Comparison of ENCODE assay signal across 1 cellular context in the genomic region with DNA sequence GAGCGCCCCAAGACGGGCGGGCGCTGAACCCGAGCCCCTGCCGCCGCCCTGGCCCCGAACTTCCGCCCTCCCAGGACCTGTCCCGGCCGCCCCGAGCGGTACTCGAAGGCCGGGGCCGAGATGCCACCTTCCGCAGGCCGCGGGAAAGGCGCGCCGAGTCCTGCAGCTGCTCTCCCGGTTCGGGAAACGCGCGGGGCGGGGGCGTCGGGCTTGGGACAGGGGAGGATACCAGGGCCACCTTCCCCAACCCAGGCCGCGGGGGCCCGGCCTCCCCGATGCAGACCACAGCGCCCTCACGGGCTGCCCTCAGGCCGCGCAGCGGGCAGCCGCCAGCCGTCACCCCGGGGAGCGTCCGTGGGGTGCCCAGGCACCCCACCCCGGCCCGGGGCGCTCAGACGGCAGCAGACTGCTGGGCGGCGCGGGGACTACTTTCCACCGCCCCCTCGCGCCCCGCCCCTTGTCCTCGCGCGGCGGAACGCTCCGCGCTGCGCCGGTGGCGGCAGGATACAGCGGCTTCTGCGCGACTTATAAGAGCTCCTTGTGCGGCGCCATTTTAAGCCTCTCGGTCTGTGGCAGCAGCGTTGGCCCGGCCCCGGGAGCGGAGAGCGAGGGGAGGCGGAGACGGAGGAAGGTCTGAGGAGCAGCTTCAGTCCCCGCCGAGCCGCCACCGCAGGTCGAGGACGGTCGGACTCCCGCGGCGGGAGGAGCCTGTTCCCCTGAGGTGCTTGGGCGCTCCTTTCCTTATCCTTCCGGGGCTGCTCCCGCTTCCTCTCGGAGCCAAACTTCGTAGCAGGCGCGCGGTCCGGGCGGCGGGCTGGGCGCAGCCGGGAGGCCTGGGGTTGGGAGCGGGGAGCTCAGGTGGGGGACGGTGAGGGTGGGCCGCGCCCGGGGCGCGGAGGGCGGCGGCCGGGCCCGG.
TF ChIP-seq lines count a peak whose summit lies in the region.

A gene (plus strand): TSS at position 556 of the 916 bp plus-strand sequence. CDS start 24,564 bp downstream, outside the sequence.

TF ChIP-seq in HepG2, 621 proteins besides CTCF, POLR2A, EP300 and RAD21 (continued from another document and continues in another):
- TF ChIP-seq, protein P1, sequence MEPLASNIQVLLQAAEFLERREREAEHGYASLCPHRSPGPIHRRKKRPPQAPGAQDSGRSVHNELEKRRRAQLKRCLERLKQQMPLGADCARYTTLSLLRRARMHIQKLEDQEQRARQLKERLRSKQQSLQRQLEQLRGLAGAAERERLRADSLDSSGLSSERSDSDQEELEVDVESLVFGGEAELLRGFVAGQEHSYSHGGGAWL (CRISPR knock-in tag; IDR thresholded peaks at IDR 0.05): peak; percentile 88; the same call in 1 of the 2 replicates
- TF ChIP-seq NFE2L2 (IDR thresholded peaks at IDR 0.05; ENCODE audit: low read length): no peak
- peak; percentile 81; the same call in 1 of the 2 replicates for TF ChIP-seq ZSCAN21 (CRISPR knock-in tag; IDR thresholded peaks at IDR 0.05; ENCODE audit: borderline replicate concordance)
- TF ChIP-seq GZF1 (CRISPR knock-in tag; IDR thresholded peaks at IDR 0.05): peak; percentile 40; the same call in 1 of the 2 replicates
- peak; percentile 79 for TF ChIP-seq ZMYM3 (CRISPR knock-in tag; IDR thresholded peaks at IDR 0.05)
- TF ChIP-seq FIP1L1 (IDR thresholded peaks at IDR 0.05; ENCODE audit: borderline replicate concordance, insufficient read depth, low read depth, low read length): 0 out of 2 replicates have a peak, but pooled peaks have one; percentile 65
- TF ChIP-seq RBM39 (IDR thresholded peaks at IDR 0.05; ENCODE audit: low read depth, low read length, poor library complexity, severe bottlenecking): peak; percentile 100
- TF ChIP-seq, protein P2, sequence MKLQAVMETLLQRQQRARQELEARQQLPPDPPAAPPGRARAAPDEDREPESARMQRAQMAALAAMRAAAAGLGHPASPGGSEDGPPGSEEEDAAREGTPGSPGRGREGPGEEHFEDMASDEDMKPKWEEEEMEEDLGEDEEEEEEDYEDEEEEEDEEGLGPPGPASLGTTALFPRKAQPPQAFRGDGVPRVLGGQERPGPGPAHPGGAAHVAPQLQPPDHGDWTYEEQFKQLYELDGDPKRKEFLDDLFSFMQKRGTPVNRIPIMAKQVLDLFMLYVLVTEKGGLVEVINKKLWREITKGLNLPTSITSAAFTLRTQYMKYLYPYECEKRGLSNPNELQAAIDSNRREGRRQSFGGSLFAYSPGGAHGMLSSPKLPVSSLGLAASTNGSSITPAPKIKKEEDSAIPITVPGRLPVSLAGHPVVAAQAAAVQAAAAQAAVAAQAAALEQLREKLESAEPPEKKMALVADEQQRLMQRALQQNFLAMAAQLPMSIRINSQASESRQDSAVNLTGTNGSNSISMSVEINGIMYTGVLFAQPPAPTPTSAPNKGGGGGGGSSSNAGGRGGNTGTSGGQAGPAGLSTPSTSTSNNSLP (IDR thresholded peaks at IDR 0.05; ENCODE audit: low read depth, low read length): peak; percentile 53; the same call in 1 of the 2 replicates
- TF ChIP-seq TARDBP (CRISPR knock-in tag; IDR thresholded peaks at IDR 0.05): peak; percentile 84
- TF ChIP-seq ZNF44 (CRISPR knock-in tag; IDR thresholded peaks at IDR 0.05): peak; percentile 80; the same call in 1 of the 2 replicates
- TF ChIP-seq, protein P3, sequence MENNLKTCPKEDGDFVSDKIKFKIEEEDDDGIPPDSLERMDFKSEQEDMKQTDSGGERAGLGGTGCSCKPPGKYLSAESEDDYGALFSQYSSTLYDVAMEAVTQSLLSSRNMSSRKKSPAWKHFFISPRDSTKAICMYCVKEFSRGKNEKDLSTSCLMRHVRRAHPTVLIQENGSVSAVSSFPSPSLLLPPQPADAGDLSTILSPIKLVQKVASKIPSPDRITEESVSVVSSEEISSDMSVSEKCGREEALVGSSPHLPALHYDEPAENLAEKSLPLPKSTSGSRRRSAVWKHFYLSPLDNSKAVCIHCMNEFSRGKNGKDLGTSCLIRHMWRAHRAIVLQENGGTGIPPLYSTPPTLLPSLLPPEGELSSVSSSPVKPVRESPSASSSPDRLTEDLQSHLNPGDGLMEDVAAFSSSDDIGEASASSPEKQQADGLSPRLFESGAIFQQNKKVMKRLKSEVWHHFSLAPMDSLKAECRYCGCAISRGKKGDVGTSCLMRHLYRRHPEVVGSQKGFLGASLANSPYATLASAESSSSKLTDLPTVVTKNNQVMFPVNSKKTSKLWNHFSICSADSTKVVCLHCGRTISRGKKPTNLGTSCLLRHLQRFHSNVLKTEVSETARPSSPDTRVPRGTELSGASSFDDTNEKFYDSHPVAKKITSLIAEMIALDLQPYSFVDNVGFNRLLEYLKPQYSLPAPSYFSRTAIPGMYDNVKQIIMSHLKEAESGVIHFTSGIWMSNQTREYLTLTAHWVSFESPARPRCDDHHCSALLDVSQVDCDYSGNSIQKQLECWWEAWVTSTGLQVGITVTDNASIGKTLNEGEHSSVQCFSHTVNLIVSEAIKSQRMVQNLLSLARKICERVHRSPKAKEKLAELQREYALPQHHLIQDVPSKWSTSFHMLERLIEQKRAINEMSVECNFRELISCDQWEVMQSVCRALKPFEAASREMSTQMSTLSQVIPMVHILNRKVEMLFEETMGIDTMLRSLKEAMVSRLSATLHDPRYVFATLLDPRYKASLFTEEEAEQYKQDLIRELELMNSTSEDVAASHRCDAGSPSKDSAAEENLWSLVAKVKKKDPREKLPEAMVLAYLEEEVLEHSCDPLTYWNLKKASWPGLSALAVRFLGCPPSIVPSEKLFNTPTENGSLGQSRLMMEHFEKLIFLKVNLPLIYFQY (CRISPR knock-in tag; IDR thresholded peaks at IDR 0.05; ENCODE audit: borderline replicate concordance): peak; percentile 91
- no peak for TF ChIP-seq GTF3A (CRISPR knock-in tag; conservative IDR thresholded peaks at IDR 0.05)
- TF ChIP-seq MXI1 (IDR thresholded peaks at IDR 0.05; ENCODE audit: borderline replicate concordance, low read depth, low read length): peak; percentile 51; the same call in 1 of the 3 replicates
- TF ChIP-seq, protein P4, sequence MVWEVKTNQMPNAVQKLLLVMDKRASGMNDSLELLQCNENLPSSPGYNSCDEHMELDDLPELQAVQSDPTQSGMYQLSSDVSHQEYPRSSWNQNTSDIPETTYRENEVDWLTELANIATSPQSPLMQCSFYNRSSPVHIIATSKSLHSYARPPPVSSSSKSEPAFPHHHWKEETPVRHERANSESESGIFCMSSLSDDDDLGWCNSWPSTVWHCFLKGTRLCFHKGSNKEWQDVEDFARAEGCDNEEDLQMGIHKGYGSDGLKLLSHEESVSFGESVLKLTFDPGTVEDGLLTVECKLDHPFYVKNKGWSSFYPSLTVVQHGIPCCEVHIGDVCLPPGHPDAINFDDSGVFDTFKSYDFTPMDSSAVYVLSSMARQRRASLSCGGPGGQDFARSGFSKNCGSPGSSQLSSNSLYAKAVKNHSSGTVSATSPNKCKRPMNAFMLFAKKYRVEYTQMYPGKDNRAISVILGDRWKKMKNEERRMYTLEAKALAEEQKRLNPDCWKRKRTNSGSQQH (CRISPR knock-in tag; IDR thresholded peaks at IDR 0.05; ENCODE audit: low read depth): peak; percentile 94; the same call in 1 of the 2 replicates
- TF ChIP-seq HDAC6 (IDR thresholded peaks at IDR 0.05; ENCODE audit: low read depth, low read length): no peak
- peak; percentile 98 for TF ChIP-seq HOXA3 (CRISPR knock-in tag; IDR thresholded peaks at IDR 0.05)
- TF ChIP-seq KAT8 (CRISPR knock-in tag; IDR thresholded peaks at IDR 0.05): peak; percentile 96
- TF ChIP-seq ZNF747 (CRISPR knock-in tag; IDR thresholded peaks at IDR 0.05; ENCODE audit: borderline replicate concordance): peak; percentile 94
- TF ChIP-seq ZNF75D (CRISPR knock-in tag; IDR thresholded peaks at IDR 0.05; ENCODE audit: borderline replicate concordance): peak; percentile 47; the same call in 1 of the 2 replicates
- peak; percentile 75 for TF ChIP-seq RBM22 (optimal IDR thresholded peaks at IDR 0.05; ENCODE audit: low read length)
- peak; percentile 83; the same call in 1 of the 2 replicates for TF ChIP-seq ETV6 (CRISPR knock-in tag; conservative IDR thresholded peaks at IDR 0.05)
- TF ChIP-seq ZNF225 (CRISPR knock-in tag; IDR thresholded peaks at IDR 0.05): peak; percentile 96
- peak; percentile 88 for TF ChIP-seq ZIK1 (CRISPR knock-in tag; IDR thresholded peaks at IDR 0.05; ENCODE audit: borderline replicate concordance, low read depth)
- TF ChIP-seq ZNF430 (CRISPR knock-in tag; IDR thresholded peaks at IDR 0.05): peak; percentile 91; the same call in 1 of the 2 replicates
- TF ChIP-seq, protein P5, sequence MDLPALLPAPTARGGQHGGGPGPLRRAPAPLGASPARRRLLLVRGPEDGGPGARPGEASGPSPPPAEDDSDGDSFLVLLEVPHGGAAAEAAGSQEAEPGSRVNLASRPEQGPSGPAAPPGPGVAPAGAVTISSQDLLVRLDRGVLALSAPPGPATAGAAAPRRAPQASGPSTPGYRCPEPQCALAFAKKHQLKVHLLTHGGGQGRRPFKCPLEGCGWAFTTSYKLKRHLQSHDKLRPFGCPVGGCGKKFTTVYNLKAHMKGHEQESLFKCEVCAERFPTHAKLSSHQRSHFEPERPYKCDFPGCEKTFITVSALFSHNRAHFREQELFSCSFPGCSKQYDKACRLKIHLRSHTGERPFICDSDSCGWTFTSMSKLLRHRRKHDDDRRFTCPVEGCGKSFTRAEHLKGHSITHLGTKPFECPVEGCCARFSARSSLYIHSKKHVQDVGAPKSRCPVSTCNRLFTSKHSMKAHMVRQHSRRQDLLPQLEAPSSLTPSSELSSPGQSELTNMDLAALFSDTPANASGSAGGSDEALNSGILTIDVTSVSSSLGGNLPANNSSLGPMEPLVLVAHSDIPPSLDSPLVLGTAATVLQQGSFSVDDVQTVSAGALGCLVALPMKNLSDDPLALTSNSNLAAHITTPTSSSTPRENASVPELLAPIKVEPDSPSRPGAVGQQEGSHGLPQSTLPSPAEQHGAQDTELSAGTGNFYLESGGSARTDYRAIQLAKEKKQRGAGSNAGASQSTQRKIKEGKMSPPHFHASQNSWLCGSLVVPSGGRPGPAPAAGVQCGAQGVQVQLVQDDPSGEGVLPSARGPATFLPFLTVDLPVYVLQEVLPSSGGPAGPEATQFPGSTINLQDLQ (CRISPR knock-in tag; IDR thresholded peaks at IDR 0.05): peak; percentile 43; the same call in 1 of the 2 replicates
- TF ChIP-seq, protein P6, sequence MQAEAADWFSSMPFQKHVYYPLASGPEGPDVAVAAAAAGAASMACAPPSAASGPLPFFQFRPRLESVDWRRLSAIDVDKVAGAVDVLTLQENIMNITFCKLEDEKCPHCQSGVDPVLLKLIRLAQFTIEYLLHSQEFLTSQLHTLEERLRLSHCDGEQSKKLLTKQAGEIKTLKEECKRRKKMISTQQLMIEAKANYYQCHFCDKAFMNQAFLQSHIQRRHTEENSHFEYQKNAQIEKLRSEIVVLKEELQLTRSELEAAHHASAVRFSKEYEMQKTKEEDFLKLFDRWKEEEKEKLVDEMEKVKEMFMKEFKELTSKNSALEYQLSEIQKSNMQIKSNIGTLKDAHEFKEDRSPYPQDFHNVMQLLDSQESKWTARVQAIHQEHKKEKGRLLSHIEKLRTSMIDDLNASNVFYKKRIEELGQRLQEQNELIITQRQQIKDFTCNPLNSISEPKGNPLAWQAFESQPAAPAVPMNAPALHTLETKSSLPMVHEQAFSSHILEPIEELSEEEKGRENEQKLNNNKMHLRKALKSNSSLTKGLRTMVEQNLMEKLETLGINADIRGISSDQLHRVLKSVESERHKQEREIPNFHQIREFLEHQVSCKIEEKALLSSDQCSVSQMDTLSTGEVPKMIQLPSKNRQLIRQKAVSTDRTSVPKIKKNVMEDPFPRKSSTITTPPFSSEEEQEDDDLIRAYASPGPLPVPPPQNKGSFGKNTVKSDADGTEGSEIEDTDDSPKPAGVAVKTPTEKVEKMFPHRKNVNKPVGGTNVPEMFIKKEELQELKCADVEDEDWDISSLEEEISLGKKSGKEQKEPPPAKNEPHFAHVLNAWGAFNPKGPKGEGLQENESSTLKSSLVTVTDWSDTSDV (CRISPR knock-in tag; IDR thresholded peaks at IDR 0.05): peak; percentile 41; the same call in 1 of the 2 replicates
- TF ChIP-seq IRF2 (CRISPR knock-in tag; IDR thresholded peaks at IDR 0.05): peak; percentile 92; the same call in 1 of the 2 replicates
- TF ChIP-seq, protein P7, sequence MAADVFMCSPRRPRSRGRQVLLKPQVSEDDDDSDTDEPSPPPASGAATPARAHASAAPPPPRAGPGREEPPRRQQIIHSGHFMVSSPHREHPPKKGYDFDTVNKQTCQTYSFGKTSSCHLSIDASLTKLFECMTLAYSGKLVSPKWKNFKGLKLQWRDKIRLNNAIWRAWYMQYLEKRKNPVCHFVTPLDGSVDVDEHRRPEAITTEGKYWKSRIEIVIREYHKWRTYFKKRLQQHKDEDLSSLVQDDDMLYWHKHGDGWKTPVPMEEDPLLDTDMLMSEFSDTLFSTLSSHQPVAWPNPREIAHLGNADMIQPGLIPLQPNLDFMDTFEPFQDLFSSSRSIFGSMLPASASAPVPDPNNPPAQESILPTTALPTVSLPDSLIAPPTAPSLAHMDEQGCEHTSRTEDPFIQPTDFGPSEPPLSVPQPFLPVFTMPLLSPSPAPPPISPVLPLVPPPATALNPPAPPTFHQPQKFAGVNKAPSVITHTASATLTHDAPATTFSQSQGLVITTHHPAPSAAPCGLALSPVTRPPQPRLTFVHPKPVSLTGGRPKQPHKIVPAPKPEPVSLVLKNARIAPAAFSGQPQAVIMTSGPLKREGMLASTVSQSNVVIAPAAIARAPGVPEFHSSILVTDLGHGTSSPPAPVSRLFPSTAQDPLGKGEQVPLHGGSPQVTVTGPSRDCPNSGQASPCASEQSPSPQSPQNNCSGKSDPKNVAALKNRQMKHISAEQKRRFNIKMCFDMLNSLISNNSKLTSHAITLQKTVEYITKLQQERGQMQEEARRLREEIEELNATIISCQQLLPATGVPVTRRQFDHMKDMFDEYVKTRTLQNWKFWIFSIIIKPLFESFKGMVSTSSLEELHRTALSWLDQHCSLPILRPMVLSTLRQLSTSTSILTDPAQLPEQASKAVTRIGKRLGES (CRISPR knock-in tag; IDR thresholded peaks at IDR 0.05; ENCODE audit: borderline replicate concordance): no peak
- peak; percentile 42; the same call in 1 of the 2 replicates for TF ChIP-seq ZNF598 (CRISPR knock-in tag; IDR thresholded peaks at IDR 0.05; ENCODE audit: borderline replicate concordance)
- TF ChIP-seq ZFP37 (CRISPR knock-in tag; IDR thresholded peaks at IDR 0.05; ENCODE audit: borderline replicate concordance): peak; percentile 81; the same call in 1 of the 2 replicates
- TF ChIP-seq KDM5A (IDR thresholded peaks at IDR 0.05; ENCODE audit: borderline replicate concordance, low read length): peak; percentile 28; the same call in 1 of the 2 replicates
- peak; percentile 93 for TF ChIP-seq SKI (IDR thresholded peaks at IDR 0.05; ENCODE audit: partially characterized antibody)
- peak; percentile 86; the same call in 1 of the 2 replicates for TF ChIP-seq ZNF138 (CRISPR knock-in tag; IDR thresholded peaks at IDR 0.05; ENCODE audit: low read depth)
- TF ChIP-seq ZNF614 (CRISPR knock-in tag; IDR thresholded peaks at IDR 0.05; ENCODE audit: borderline replicate concordance): peak; percentile 94; the same call in 1 of the 2 replicates
- peak; percentile 61; the same call in 1 of the 2 replicates for TF ChIP-seq ONECUT2 (CRISPR knock-in tag; IDR thresholded peaks at IDR 0.05)
- no peak for TF ChIP-seq EZH2 (conservative IDR thresholded peaks at IDR 0.05; ENCODE audit: low read depth, low read length)
- TF ChIP-seq ZNF207 (IDR thresholded peaks at IDR 0.05; ENCODE audit: borderline replicate concordance): no peak
- TF ChIP-seq, protein P8, sequence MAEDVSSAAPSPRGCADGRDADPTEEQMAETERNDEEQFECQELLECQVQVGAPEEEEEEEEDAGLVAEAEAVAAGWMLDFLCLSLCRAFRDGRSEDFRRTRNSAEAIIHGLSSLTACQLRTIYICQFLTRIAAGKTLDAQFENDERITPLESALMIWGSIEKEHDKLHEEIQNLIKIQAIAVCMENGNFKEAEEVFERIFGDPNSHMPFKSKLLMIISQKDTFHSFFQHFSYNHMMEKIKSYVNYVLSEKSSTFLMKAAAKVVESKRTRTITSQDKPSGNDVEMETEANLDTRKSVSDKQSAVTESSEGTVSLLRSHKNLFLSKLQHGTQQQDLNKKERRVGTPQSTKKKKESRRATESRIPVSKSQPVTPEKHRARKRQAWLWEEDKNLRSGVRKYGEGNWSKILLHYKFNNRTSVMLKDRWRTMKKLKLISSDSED (CRISPR knock-in tag; IDR thresholded peaks at IDR 0.05): 0 out of 2 replicates have a peak, but pooled peaks have one; percentile 17
